Comparison of ENCODE assay signal across 1 cellular context in the genomic region with DNA sequence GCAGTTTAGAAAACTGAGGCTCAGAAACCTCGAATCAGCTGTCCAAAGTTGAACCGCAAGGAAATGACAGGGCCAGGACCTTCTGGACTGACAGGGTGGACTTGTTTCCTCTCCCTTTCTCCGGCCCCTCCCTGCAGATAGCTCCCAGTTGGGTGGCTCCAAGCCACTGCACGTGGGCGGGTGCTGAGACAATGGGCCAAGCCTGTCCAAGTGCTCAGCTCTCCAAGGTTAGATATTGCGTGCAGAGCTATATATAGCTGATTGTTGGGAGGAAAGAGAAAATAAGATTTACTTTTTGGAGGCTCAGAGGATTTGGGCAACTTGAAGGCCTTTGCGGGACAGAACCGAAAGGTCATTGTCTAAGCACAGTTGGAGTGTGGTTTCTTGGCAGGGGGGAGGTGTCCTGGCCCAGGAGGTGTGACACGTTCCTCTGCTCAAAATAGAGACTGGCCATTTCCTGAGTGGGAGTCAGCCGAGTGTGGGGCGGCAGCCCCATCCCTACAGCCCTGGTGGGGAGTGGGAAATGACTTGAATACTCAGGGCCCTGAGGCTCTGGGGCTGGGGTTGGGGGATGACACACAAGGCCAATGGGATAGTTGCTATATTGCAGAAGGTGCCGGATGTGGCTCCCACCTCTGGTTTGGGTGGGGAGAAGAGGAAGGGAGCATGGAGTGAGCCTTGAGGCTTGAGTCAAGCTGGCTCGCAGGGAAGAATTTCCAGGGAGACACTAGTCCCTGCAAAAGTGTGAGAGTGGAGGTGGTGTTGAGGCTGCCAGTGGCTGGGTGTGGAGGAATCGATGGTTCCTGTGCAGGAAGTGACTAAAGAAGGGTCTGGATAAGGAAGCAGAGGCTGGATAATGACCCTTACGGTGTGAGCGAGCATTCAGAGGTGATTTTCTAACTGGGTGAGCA.
A peak's percentile ranks its signal among the peaks of the same experiment; 100 is the strongest.
TF ChIP-seq lines count a peak whose summit lies in the region.

No MANE protein-coding gene starts in this region.

TF ChIP-seq in GM12878, 131 proteins besides CTCF, POLR2A, EP300 and RAD21:
- peak; percentile 71 for TF ChIP-seq NR2F1 (conservative IDR thresholded peaks at IDR 0.05)
- TF ChIP-seq, protein P1, sequence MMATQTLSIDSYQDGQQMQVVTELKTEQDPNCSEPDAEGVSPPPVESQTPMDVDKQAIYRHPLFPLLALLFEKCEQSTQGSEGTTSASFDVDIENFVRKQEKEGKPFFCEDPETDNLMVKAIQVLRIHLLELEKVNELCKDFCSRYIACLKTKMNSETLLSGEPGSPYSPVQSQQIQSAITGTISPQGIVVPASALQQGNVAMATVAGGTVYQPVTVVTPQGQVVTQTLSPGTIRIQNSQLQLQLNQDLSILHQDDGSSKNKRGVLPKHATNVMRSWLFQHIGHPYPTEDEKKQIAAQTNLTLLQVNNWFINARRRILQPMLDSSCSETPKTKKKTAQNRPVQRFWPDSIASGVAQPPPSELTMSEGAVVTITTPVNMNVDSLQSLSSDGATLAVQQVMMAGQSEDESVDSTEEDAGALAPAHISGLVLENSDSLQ (IDR thresholded peaks at IDR 0.05), result no peak
- peak in 1 of 2 experiments; percentile 20; a peak in 1 of 4 replicates for TF ChIP-seq BHLHE40 (IDR thresholded peaks at IDR 0.05; ENCODE audit: borderline replicate concordance in 1 of 2, low read depth in 2 of 2, low read length in 1 of 2)
- TF ChIP-seq IKZF1 (conservative IDR thresholded peaks at IDR 0.05), result peak; percentile 61
